Comparison of ENCODE assay signal across 1 cellular context in the genomic region with DNA sequence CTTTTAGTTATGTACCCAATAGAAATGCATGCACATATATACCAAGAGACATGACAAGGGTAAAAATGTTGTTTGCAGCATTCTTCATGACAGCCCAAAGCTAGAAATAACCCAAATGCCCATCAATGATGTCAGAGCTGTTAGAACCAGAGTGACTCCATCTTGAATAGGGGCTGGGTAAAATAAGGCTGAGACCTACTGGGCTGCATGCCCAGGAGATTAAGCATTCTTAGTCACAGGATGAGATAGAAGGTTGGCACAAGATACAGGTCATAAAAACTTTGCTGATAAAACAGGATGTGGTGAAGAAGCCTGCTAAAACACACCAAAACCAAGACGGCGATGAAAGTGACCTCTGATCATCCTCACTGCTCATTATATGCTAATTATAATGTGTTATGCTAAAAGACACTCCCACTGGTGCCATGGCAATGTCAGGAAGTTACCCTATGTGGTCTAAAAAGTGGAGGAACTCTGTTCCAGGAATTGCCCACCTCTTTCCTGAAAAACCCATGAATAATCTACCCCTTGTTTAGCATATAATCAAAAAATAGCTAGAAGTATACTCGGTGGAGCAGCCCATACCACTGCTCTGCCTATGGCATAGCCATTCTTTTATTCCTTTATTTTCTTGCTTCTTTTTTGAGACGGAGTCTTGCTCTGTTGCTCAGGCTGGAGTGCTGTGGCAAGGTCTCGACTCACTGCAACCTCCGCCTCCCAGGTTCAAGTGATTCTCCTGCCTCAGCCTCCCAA.
A peak's percentile ranks its signal among the peaks of the same experiment; 100 is the strongest.
TF ChIP-seq lines count a peak whose summit lies in the region.

No MANE protein-coding gene starts in this region.

TF ChIP-seq in K562, 482 proteins besides CTCF, POLR2A, EP300 and RAD21 (continued from another document and continues in another):
- TF ChIP-seq, protein P1, sequence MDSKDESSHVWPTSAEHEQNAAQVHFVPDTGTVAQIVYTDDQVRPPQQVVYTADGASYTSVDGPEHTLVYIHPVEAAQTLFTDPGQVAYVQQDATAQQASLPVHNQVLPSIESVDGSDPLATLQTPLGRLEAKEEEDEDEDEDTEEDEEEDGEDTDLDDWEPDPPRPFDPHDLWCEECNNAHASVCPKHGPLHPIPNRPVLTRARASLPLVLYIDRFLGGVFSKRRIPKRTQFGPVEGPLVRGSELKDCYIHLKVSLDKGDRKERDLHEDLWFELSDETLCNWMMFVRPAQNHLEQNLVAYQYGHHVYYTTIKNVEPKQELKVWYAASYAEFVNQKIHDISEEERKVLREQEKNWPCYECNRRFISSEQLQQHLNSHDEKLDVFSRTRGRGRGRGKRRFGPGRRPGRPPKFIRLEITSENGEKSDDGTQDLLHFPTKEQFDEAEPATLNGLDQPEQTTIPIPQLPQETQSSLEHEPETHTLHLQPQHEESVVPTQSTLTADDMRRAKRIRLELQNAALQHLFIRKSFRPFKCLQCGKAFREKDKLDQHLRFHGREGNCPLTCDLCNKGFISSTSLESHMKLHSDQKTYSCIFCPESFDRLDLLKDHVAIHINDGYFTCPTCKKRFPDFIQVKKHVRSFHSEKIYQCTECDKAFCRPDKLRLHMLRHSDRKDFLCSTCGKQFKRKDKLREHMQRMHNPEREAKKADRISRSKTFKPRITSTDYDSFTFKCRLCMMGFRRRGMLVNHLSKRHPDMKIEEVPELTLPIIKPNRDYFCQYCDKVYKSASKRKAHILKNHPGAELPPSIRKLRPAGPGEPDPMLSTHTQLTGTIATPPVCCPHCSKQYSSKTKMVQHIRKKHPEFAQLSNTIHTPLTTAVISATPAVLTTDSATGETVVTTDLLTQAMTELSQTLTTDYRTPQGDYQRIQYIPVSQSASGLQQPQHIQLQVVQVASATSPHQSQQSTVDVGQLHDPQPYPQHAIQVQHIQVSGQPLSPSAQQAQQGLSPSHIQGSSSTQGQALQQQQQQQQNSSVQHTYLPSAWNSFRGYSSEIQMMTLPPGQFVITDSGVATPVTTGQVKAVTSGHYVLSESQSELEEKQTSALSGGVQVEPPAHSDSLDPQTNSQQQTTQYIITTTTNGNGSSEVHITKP (IDR thresholded peaks at IDR 0.05; ENCODE audit: partially characterized antibody) = no peak
- no peak for TF ChIP-seq CTCFL (IDR thresholded peaks at IDR 0.05; ENCODE audit: borderline replicate concordance, insufficient read depth, low read depth, low read length, poor library complexity, severe bottlenecking)
- no peak for TF ChIP-seq NCOA6 (IDR thresholded peaks at IDR 0.05)
- TF ChIP-seq, protein P2, sequence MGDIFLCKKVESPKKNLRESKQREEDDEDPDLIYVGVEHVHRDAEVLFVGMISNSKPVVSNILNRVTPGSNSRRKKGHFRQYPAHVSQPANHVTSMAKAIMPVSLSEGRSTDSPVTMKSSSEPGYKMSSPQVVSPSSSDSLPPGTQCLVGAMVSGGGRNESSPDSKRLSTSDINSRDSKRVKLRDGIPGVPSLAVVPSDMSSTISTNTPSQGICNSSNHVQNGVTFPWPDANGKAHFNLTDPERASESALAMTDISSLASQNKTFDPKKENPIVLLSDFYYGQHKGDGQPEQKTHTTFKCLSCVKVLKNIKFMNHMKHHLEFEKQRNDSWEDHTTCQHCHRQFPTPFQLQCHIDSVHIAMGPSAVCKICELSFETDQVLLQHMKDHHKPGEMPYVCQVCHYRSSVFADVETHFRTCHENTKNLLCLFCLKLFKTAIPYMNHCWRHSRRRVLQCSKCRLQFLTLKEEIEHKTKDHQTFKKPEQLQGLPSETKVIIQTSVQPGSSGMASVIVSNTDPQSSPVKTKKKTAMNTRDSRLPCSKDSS (IDR thresholded peaks at IDR 0.05; ENCODE audit: low read depth, partially characterized antibody) = no peak
- no peak for TF ChIP-seq BDP1 (IDR thresholded peaks at IDR 0.05; ENCODE audit: insufficient read depth, insufficient read length)
- TF ChIP-seq AFF4 (CRISPR knock-in tag; IDR thresholded peaks at IDR 0.05) = no peak
- no peak for TF ChIP-seq TAF15 (IDR thresholded peaks at IDR 0.05; ENCODE audit: low read depth, low read length)
- TF ChIP-seq KLF16 (IDR thresholded peaks at IDR 0.05) = no peak
- no peak for TF ChIP-seq FOS (IDR thresholded peaks at IDR 0.05; ENCODE audit: extremely low read depth, insufficient read length)
- no peak for TF ChIP-seq LARP7 (IDR thresholded peaks at IDR 0.05)
- TF ChIP-seq HDGF (IDR thresholded peaks at IDR 0.05) = no peak
- no peak for TF ChIP-seq MEIS2 (IDR thresholded peaks at IDR 0.05; ENCODE audit: partially characterized antibody)
- no peak for TF ChIP-seq TCF7L2 (IDR thresholded peaks at IDR 0.05; ENCODE audit: low read depth, low read length)
- no peak for TF ChIP-seq ZNF436 (CRISPR knock-in tag; IDR thresholded peaks at IDR 0.05)
- TF ChIP-seq HMGN3 (IDR thresholded peaks at IDR 0.05; ENCODE audit: borderline replicate concordance, extremely low read depth, insufficient read length, low read depth, low read length) = no peak
- TF ChIP-seq DMBX1 (CRISPR knock-in tag; IDR thresholded peaks at IDR 0.05; ENCODE audit: borderline replicate concordance) = peak; percentile 100
- TF ChIP-seq CLOCK (CRISPR knock-in tag; IDR thresholded peaks at IDR 0.05; ENCODE audit: borderline replicate concordance) = peak; percentile 98
- no peak for TF ChIP-seq MNT (conservative IDR thresholded peaks at IDR 0.05)
- TF ChIP-seq ZBTB34 (CRISPR knock-in tag; IDR thresholded peaks at IDR 0.05) = peak; percentile 96
- TF ChIP-seq PRMT5 (CRISPR knock-in tag; IDR thresholded peaks at IDR 0.05) = no peak
- no peak for TF ChIP-seq ZNF511 (CRISPR knock-in tag; IDR thresholded peaks at IDR 0.05)
- TF ChIP-seq CHCHD3 (CRISPR knock-in tag; IDR thresholded peaks at IDR 0.05) = no peak
- 0 out of 2 replicates have a peak, but pooled peaks have one; percentile 9 for TF ChIP-seq POLR2G (IDR thresholded peaks at IDR 0.05; ENCODE audit: low read depth, low read length)
- no peak for TF ChIP-seq CSDE1 (IDR thresholded peaks at IDR 0.05)
- TF ChIP-seq POLR3G (IDR thresholded peaks at IDR 0.05; ENCODE audit: extremely low read depth, insufficient read length, insufficient replicate concordance) = no peak
- TF ChIP-seq RNF219 (CRISPR knock-in tag; IDR thresholded peaks at IDR 0.05) = peak; percentile 97
- TF ChIP-seq, protein P3, sequence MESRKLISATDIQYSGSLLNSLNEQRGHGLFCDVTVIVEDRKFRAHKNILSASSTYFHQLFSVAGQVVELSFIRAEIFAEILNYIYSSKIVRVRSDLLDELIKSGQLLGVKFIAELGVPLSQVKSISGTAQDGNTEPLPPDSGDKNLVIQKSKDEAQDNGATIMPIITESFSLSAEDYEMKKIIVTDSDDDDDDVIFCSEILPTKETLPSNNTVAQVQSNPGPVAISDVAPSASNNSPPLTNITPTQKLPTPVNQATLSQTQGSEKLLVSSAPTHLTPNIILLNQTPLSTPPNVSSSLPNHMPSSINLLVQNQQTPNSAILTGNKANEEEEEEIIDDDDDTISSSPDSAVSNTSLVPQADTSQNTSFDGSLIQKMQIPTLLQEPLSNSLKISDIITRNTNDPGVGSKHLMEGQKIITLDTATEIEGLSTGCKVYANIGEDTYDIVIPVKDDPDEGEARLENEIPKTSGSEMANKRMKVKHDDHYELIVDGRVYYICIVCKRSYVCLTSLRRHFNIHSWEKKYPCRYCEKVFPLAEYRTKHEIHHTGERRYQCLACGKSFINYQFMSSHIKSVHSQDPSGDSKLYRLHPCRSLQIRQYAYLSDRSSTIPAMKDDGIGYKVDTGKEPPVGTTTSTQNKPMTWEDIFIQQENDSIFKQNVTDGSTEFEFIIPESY (CRISPR knock-in tag; IDR thresholded peaks at IDR 0.05) = no peak
- TF ChIP-seq MCM2 (IDR thresholded peaks at IDR 0.05; ENCODE audit: low read depth) = no peak
- TF ChIP-seq CREM (IDR thresholded peaks at IDR 0.05; ENCODE audit: low read depth) = no peak
